Comparison of ENCODE assay signal across 8 cellular contexts in the genomic region with DNA sequence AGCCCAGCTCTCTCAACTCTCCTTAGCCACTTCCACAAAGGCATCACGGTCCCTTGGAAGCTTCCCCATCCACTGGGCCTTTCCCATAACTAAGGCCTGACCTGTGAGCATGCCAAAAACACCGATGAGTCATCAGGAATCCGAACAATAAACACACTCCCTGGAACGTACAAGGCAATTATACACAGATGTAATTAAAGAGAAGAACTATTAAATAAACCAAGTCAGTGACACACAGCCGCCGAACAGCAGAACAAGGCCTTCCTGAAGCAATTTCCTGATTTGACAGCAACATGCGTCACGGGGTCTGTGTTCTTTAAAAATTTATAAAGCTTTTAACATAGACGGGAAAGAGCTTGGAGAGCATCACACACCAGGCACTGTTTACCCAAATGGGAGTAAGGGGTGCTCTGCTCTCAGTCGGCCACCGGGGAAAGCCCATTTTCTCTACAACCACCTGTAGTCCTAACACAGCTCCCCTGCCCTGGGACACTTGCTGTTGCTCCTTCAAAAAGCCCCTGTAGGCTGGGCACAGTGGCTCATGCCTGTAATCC. TPM values are rescaled to one million over a fixed set of nuclear protein-coding genes. Genes with fewer than 3 reads are reported as not detected.
DNase-seq lines count a peak whose midpoint lies in the region; ATAC-seq and TF ChIP-seq lines count a peak whose summit lies in the region.

No MANE protein-coding gene starts in this region.

- in situ Hi-C loops in astrocyte of the spinal cord (cut with HindIII; ENCODE audit: low sequenced_read_pairs) = no loop called here

- peaks cover 13% of the 10 kb centered on the region for H3K36me3 Mint-ChIP-seq in type B pancreatic cell

- H3K4me3 Mint-ChIP-seq in type B pancreatic cell = no peak overlapping the region

- H3K27me3 Mint-ChIP-seq in type B pancreatic cell = no peaks in the 10 kb centered on the region

- TF ChIP-seq CTCF in astrocyte of the spinal cord (IDR thresholded peaks at IDR 0.05; ENCODE audit: low read depth, low read length) = no peak
- TF ChIP-seq CTCF in type B pancreatic cell (conservative IDR thresholded peaks at IDR 0.05) = peak; percentile 19

- no peaks in the 10 kb centered on the region for H3K9me3 Mint-ChIP-seq in type B pancreatic cell

- no peak overlapping the region for H3K4me3 ChIP-seq in astrocyte of the spinal cord (ENCODE audit: low read depth, low read length)

- no peak for ATAC-seq in HG02970 (IDR thresholded peaks at IDR 0.05; ENCODE audit: low FRiP score, unreplicated experiment)
- ATAC-seq in HG02938 (IDR thresholded peaks at IDR 0.05; ENCODE audit: unreplicated experiment) = no peak

- no peak overlapping the region for H3K27ac Mint-ChIP-seq in type B pancreatic cell

- DNase-seq in HT1080 (ENCODE audit: low read depth) (peak; percentile 91), astrocyte of the spinal cord (ENCODE audit: low read depth, low spot score) (peak; percentile 95), kidney glomerular epithelial cell (lab: John Stamatoyannopoulos, UW) (peak; percentile 96), type B pancreatic cell (ENCODE audit: extremely low spot score, unreplicated experiment) (no peak), NOMO-1 (lab: John Stamatoyannopoulos, UW; ENCODE audit: unreplicated experiment in 2 of 2) (no peak), NOMO-1 treated with DMSO at 0.1 percent for 48 hours (lab: John Stamatoyannopoulos, UW; ENCODE audit: unreplicated experiment) (no peak)

- no peaks in the 10 kb centered on the region for H3K4me1 Mint-ChIP-seq in type B pancreatic cell (ENCODE audit: unreplicated experiment)

RNA-seq across cellular contexts. Expression of a gene that starts 29.4 kb away (rescaled TPM):
- 9.5 and 12.8 TPM in 2 replicates for total RNA-seq in HT1080 (2014; rRNA removed; shearing (Covaris generic))
- 13.0 and 16.2 TPM in 2 replicates for polyA plus RNA-seq in HT1080 (2015; cell fraction: cytosol; rRNA removed)
- 57.9 and 65.6 TPM in 2 replicates for polyA plus RNA-seq in HT1080 (2015; cell fraction: nucleus; rRNA removed)
- total RNA-seq in type B pancreatic cell (ENCODE audit: low replicate concordance) = 24.0 and 29.3 TPM in 2 replicates

Comparison
In these comparisons a context has a peak if more than half of its experiments do, and no peak if none do; other contexts are left out.
1. DNase-seq: peak in HT1080 (single experiment), astrocyte of the spinal cord (single experiment) and kidney glomerular epithelial cell (single experiment); none in type B pancreatic cell (single experiment), NOMO-1 (0 of 2) and NOMO-1 treated with DMSO at 0.1 percent for 48 hours (single experiment).